ENCODE assay signal across 8 cellular contexts in the genomic region with DNA sequence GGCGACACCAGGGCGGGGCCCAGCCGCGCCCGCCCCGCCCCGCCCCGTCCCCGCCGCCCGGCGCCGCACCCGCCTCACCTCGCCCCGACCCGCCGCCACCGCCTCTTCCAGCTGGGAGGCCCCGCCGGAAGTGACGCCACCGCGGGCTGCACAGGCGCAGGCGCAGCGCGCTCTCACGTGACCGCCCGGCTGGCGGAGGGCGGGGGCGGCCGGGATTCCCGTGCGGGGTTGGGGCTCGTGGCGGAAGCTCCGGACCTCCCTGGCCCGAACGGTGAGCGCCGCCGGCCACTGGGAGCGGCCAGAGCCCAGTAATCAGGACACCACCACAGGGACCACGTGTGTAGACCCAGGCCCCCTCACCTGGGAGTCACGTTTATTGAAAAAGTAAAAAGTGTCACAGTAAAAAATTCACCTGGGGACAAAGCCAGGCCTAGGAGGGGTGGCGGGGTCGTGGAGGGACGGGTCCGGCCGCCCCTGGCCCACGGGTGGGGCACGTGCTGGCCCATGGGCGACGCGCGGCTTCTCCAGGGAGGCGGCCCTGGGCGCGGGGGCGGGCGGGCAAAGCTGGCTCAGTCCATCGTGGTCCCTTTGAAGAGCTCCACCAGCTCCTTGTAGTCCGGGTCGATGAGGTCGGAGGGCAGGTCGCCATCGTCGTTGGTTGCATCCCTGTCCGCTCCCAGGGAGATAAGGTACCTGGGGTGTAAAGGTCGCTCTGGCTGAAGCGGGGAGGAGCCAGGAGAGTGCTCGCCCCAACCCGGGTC. TPM values are rescaled to one million over a fixed set of nuclear protein-coding genes. Genes with fewer than 3 reads are reported as not detected.
DNase-seq lines count a peak whose midpoint lies in the region; ATAC-seq lines count a peak whose summit lies in the region.

A gene with protein sequence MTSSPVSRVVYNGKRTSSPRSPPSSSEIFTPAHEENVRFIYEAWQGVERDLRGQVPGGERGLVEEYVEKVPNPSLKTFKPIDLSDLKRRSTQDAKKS (minus strand): TSS at position 132 of the 761 bp plus-strand sequence. CDS start 8,785 bp downstream, outside the sequence.

- peak within 1 kb of the TSS; percentile 90 for H3K4me3 Mint-ChIP-seq in activated CD4-positive, alpha-beta T cell treated with anti-CD3 and anti-CD28 coated beads, Interleukin-2, amount 10 ng/mL, durations not matched to agents 7 days and 5 days

- H3K27ac Mint-ChIP-seq in activated CD4-positive, alpha-beta T cell treated with anti-CD3 and anti-CD28 coated beads, Interleukin-2, amount 10 ng/mL, durations not matched to agents 7 days and 5 days: peak within 1 kb of the TSS; percentile 95

- H3K36me3 Mint-ChIP-seq in activated CD4-positive, alpha-beta T cell treated with anti-CD3 and anti-CD28 coated beads, Interleukin-2, amount 10 ng/mL, durations not matched to agents 7 days and 5 days (ENCODE audit: low read depth): no peaks in the 10 kb centered on the region

- POLR2A ChIA-PET in activated CD4-positive, alpha-beta T cell treated with anti-CD3 and anti-CD28 coated beads, Interleukin-2, amount 10 ng/mL, durations not matched to agents 7 days and 5 days (lab: Charles Lee): no interaction called here

- H3K4me1 Mint-ChIP-seq in activated CD4-positive, alpha-beta T cell treated with anti-CD3 and anti-CD28 coated beads, Interleukin-2, amount 10 ng/mL, durations not matched to agents 7 days and 5 days: peaks cover 20% of the 10 kb centered on the region

- H3K9me3 Mint-ChIP-seq in activated CD4-positive, alpha-beta T cell treated with anti-CD3 and anti-CD28 coated beads, Interleukin-2, amount 10 ng/mL, durations not matched to agents 7 days and 5 days: no peaks in the 10 kb centered on the region

- no peaks in the 10 kb centered on the region for H3K27me3 Mint-ChIP-seq in activated CD4-positive, alpha-beta T cell treated with anti-CD3 and anti-CD28 coated beads, Interleukin-2, amount 10 ng/mL, durations not matched to agents 7 days and 5 days

- peak; percentile 69 for ATAC-seq in HG03469 (IDR thresholded peaks at IDR 0.05; ENCODE audit: unreplicated experiment)

- DNase-seq in AML-193 (lab: John Stamatoyannopoulos, UW) (peak; percentile 90 to 94), GM19240 (ENCODE audit: insufficient read length, low spot score) (peak; percentile 97), NCI-H69 (lab: John Stamatoyannopoulos, UW) (peak; percentile 99), cortex of kidney (lab: John Stamatoyannopoulos, UW) (peak; percentile 52), left kidney (ENCODE audit: low read depth, low spot score) (peak; percentile 98)
- peak; percentile 94 for DNase-seq in activated CD4-positive, alpha-beta T cell treated with anti-CD3 and anti-CD28 coated beads, Interleukin-2, amount 10 ng/mL, durations not matched to agents 7 days and 5 days
- DNase-seq in stimulated activated CD4-positive, alpha-beta T cell treated with anti-CD3 and anti-CD28 coated beads, Interleukin-1b, Interleukin-23, amount 100 ng/mL, for 48 hours: peak; percentile 95

- CTCF ChIA-PET in activated CD4-positive, alpha-beta T cell treated with anti-CD3 and anti-CD28 coated beads, Interleukin-2, amount 10 ng/mL, durations not matched to agents 7 days and 5 days (lab: Charles Lee): interaction anchor here (0.6 to 2.0 kb wide), 5 partner anchors 11 to 126 kb away, joined by 3 to 6 read pairs (median 4); no protein-coding TSS in a partner anchor

RNA-seq across cellular contexts. Expression of the gene that starts here (rescaled TPM):
- 10 to 100 TPM; 45.7 to 47.8 TPM for total RNA-seq in activated CD4-positive, alpha-beta T cell treated with anti-CD3 and anti-CD28 coated beads, Interleukin-2, amount 10 ng/mL, durations not matched to agents 7 days and 5 days

Comparison
In these comparisons a context has a peak if more than half of its experiments do, and no peak if none do; other contexts are left out.
1. Peak in every context shown above with its lines: DNase-seq and ATAC-seq.